ENCODE assay signal across 13 cellular contexts in the genomic region with DNA sequence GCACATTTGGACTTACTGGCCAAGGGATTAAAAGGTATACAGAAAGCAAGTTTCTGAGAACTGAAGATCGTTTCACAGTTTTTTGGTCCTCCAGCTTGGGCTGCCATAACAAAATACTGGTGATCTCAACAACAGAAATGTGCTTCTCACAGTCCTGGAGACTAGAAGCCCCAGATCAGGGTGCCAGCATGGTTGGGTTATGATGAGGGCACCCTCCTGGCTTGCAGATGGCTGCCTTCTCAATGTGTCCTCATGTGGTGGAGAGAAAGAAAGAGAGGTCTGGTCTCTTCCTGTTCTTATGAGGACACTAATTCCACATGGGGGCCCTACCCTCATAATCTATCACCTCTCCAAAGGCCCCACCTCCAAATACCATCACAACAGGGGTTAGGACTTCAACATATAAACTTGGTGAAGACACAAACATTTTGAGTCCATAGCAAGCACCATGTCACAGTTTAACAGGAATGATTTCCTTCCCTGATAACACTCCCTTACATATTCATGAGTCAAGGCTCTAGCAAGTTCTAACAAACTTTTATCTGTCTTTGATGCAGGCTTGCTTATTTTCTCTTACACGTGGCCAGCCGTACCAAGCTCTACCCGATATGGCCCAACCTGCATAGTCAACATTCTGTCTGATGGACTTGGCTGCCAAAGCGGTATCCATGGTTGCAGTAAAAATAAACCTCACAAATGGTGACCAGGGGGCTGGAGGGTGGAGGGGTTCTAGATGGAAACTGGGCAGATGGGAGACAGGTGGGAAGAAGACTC. TPM values are rescaled to one million over a fixed set of nuclear protein-coding genes. Genes with fewer than 3 reads are reported as not detected.
DNase-seq lines count a peak whose midpoint lies in the region; ATAC-seq, FAIRE-seq and TF ChIP-seq lines count a peak whose summit lies in the region.
"Had no signal": no experiment of that assay in that cellular context is flagged by ENCODE, and none has a peak within 500 bp of the region (broad histone marks: within the 10 kb centered on the region; RNA-seq: fewer than 3 reads in every experiment).

No MANE protein-coding gene starts in this region.

- H3K9ac ChIP-seq in GM12878 (ENCODE audit: control insufficient read depth, insufficient read depth, low read length) (no peak overlapping the region), mesendoderm (ENCODE audit: low read length) (no peak overlapping the region)

- no peak overlapping the region for H2AK5ac ChIP-seq in mesendoderm (ENCODE audit: low read length)

- no peak for FAIRE-seq in GM12878 (lab: Jason Lieb, UNC)
- FAIRE-seq: D721Med had no signal

- no peaks in the 10 kb centered on the region for H4K20me1 ChIP-seq in GM12878 (ENCODE audit: control insufficient read depth, insufficient read depth)

- H3K4me3 Mint-ChIP-seq in activated CD8-positive, alpha-beta memory T cell treated with anti-CD3 and anti-CD28 coated beads, Interleukin-2, amount 10 ng/mL, durations not matched to agents 7 days and 5 days = no peak overlapping the region
- H3K4me3 Mint-ChIP-seq: activated CD4-positive, alpha-beta memory T cell treated with anti-CD3 and anti-CD28 coated beads for 36 hours; HFFc6; natural killer cell had no signal

- H3K56ac ChIP-seq in mesendoderm (ENCODE audit: low read length) = no peak overlapping the region

- TF ChIP-seq POLR2A in GM12878 (IDR thresholded peaks at IDR 0.05; ENCODE audit: low read depth, low read length) (no peak), stomach (IDR thresholded peaks at IDR 0.05) (no peak)

- TF ChIP-seq CTCF in GM12878 (IDR thresholded peaks at IDR 0.05 in 2 of 3, conservative IDR thresholded peaks at IDR 0.05 in 1 of 3; ENCODE audit: control insufficient read depth in 2 of 3, extremely low read depth in 1 of 3, insufficient read depth in 1 of 3, low read depth in 3 of 3, low read length in 3 of 3) (no peak), stomach (IDR thresholded peaks at IDR 0.05) (no peak), A673 (conservative IDR thresholded peaks at IDR 0.05; ENCODE audit: low read depth, low read length) (no peak)

- H3K9me3 ChIP-seq in GM12878 (replicated peaks; ENCODE audit: control insufficient read depth, insufficient read depth, low read length) (no peaks in the 10 kb centered on the region; the same call in 2 of the 3 replicates), stomach (no peaks in the 10 kb centered on the region), A673 (ENCODE audit: low read depth, low read length, poor library complexity, severe bottlenecking) (no peaks in the 10 kb centered on the region)

- H3K79me2 ChIP-seq in GM12878 (ENCODE audit: control insufficient read depth, insufficient read depth, low read length) (no peaks in the 10 kb centered on the region), mesendoderm (ENCODE audit: control insufficient read depth, insufficient read depth, low read length) (no peaks in the 10 kb centered on the region)

- H3K23ac ChIP-seq in mesendoderm (ENCODE audit: low read length) = no peak overlapping the region

- WGBS in GM12878 (ENCODE audit: insufficient coverage, insufficient replicate concordance, low lambda C conversion rate, missing lambda C conversion rate) = 44% methylated on average over 5 of the region's 5 CpGs
- WGBS in mesendoderm (ENCODE audit: extremely low coverage, insufficient coverage, low lambda C conversion rate) = no CpG with 5 or more reads among the region's 5 CpGs
- WGBS in stomach, 5 donors = 27 to 38% (median 32%) methylated on average over 5 of the region's 5 CpGs

- no peak overlapping the region for H2BK15ac ChIP-seq in mesendoderm (replicated peaks; ENCODE audit: low read depth)

- POLR2A ChIA-PET in GM12878 (lab: Charles Lee) (interaction anchor here (1.0 kb wide), 1 partner anchor 33 kb away, joined by 3 read pairs; no protein-coding TSS in a partner anchor), A673 (lab: Charles Lee; ENCODE audit: low non-redundant PET) (no interaction called here)

- ATAC-seq in activated CD8-positive, alpha-beta memory T cell treated with anti-CD3 and anti-CD28 coated beads, Interleukin-2, amount 10 ng/mL, durations not matched to agents 7 days and 5 days = no peak
- peak; percentile 18; the same call in 2 of the 3 replicates for ATAC-seq in GM12878

- H2BK5ac ChIP-seq in mesendoderm (ENCODE audit: low read length) = no peak overlapping the region

- H3K27me3 ChIP-seq in GM12878 (replicated peaks in 1 of 2; ENCODE audit: control insufficient read depth in 2 of 2, insufficient read depth in 2 of 2, low read length in 1 of 2) (peaks cover 0 to 1% of the 10 kb centered on the region in 2 experiments; a peak in 2 of 4 replicates), mesendoderm (ENCODE audit: insufficient read depth, low read length, poor library complexity) (no peaks in the 10 kb centered on the region), stomach (no peaks in the 10 kb centered on the region), A673 (replicated peaks; ENCODE audit: insufficient read depth, low read depth, low read length, poor library complexity) (no peaks in the 10 kb centered on the region)

- no peak overlapping the region; the same call in 1 of the 2 replicates for H2AFZ ChIP-seq in GM12878 (ENCODE audit: control insufficient read depth, low read depth, low read length)

- H3K4me1 Mint-ChIP-seq in activated CD8-positive, alpha-beta memory T cell treated with anti-CD3 and anti-CD28 coated beads, Interleukin-2, amount 10 ng/mL, durations not matched to agents 7 days and 5 days = peaks cover 15% of the 10 kb centered on the region

- no peak overlapping the region for H3K4me3 ChIP-seq in GM12878
- H3K4me3 ChIP-seq in mesendoderm (ENCODE audit: low read length) = no peak overlapping the region
- H3K4me3 ChIP-seq in stomach = no peak overlapping the region
- H3K4me3 ChIP-seq in A673 (ENCODE audit: low read depth, low read length, poor library complexity, severe bottlenecking) = no peak overlapping the region

- H3K4ac ChIP-seq in mesendoderm (ENCODE audit: low read depth, low read length) = no peak overlapping the region

- SMC1A ChIA-PET in GM12878 (lab: Charles Lee; ENCODE audit: uncharacterized antibody, unreplicated experiment) = interaction anchor here (0.7 to 1.9 kb wide), 7 partner anchors 36 to 83 kb away, joined by 3 to 5 read pairs (median 4); a partner anchor contains a TSS

- intact Hi-C loops in GM12878 (cut with micrococcal nuclease; ENCODE audit: unreplicated experiment) (loop anchor here (1.0 to 10.0 kb wide), 4 partner anchors 55 to 168 kb away; a partner anchor contains a TSS), stomach (cut with DNase I; ENCODE audit: low total_unique reads) (loop anchor here (10.0 kb wide), 1 partner anchor 78 kb away; a partner anchor contains a TSS), A673 (cut with micrococcal nuclease; ENCODE audit: unreplicated experiment) (loop anchor here (1.0 to 5.0 kb wide), 3 partner anchors 70 to 200 kb away; a partner anchor contains a TSS)

- BruUV-seq in GM12878 (replicated peaks; lab: Mats Ljungman, UMichigan) = no TSS peak
- no TSS peak for BruUV-seq in A673 (replicated peaks; lab: Mats Ljungman, UMichigan)

- no peaks in the 10 kb centered on the region for H3K79me1 ChIP-seq in mesendoderm (ENCODE audit: low read length)

- RAD21 ChIA-PET in GM12878 (lab: Charles Lee; ENCODE audit: unreplicated experiment) = interaction anchor here (0.7 to 1.4 kb wide), 4 partner anchors 29 to 44 kb away, joined by 3 to 4 read pairs (median 3); no protein-coding TSS in a partner anchor

- H3K4me1 ChIP-seq in GM12878 (ENCODE audit: control insufficient read depth, insufficient read depth, low read length) (no peaks in the 10 kb centered on the region), mesendoderm (ENCODE audit: control insufficient read depth, low read depth, low read length) (no peaks in the 10 kb centered on the region), stomach (peaks cover 9 to 35% (median 22%) of the 10 kb centered on the region in 4 donors), A673 (ENCODE audit: insufficient read depth, low read length, poor library complexity, severe bottlenecking) (no peaks in the 10 kb centered on the region)

- H3K27me3 Mint-ChIP-seq in activated CD8-positive, alpha-beta memory T cell treated with anti-CD3 and anti-CD28 coated beads, Interleukin-2, amount 10 ng/mL, durations not matched to agents 7 days and 5 days = peaks cover 5% of the 10 kb centered on the region
- H3K27me3 Mint-ChIP-seq: activated CD4-positive, alpha-beta memory T cell treated with anti-CD3 and anti-CD28 coated beads for 36 hours had no signal

- H3K18ac ChIP-seq in mesendoderm (ENCODE audit: low read length) = no peak overlapping the region

- no peak overlapping the region for H2BK120ac ChIP-seq in mesendoderm (ENCODE audit: low read depth, low read length)

- no peaks in the 10 kb centered on the region for H3K36me3 Mint-ChIP-seq in activated CD8-positive, alpha-beta memory T cell treated with anti-CD3 and anti-CD28 coated beads, Interleukin-2, amount 10 ng/mL, durations not matched to agents 7 days and 5 days
- H3K36me3 Mint-ChIP-seq: activated CD4-positive, alpha-beta memory T cell treated with anti-CD3 and anti-CD28 coated beads for 36 hours; natural killer cell had no signal

- DNase-seq in activated CD8-positive, alpha-beta memory T cell treated with anti-CD3 and anti-CD28 coated beads, Interleukin-2, amount 10 ng/mL, durations not matched to agents 7 days and 5 days = no peak
- no peak for DNase-seq in activated CD8-positive, alpha-beta memory T cell treated with anti-CD3 and anti-CD28 coated beads, Interleukin-2, amount 50 U/mL, for 48 hours
- DNase-seq in GM12878 (ENCODE audit: low read depth, low spot score) (no peak), mesendoderm (peak; percentile 18), stomach (peak; percentile 74), A673 (ENCODE audit: low spot score) (no peak), middle frontal gyrus (ENCODE audit: extremely low spot score, low spot score) (no peak), NCI-H2029 treated with DMSO at 0.1 percent for 48 hours (lab: John Stamatoyannopoulos, UW) (no peak)

- no peak overlapping the region for H3K4me2 ChIP-seq in GM12878 (ENCODE audit: control insufficient read depth, insufficient read depth)
- H3K4me2 ChIP-seq in mesendoderm (ENCODE audit: low read length) = no peak overlapping the region

- H3K27ac ChIP-seq in GM12878 (ENCODE audit: control insufficient read depth, insufficient read depth) = no peak overlapping the region
- no peak overlapping the region for H3K27ac ChIP-seq in mesendoderm (ENCODE audit: low read depth, low read length)
- peak overlapping the region; percentile 67 to 92 (median 83) for H3K27ac ChIP-seq in stomach
- no peak overlapping the region for H3K27ac ChIP-seq in A673 (ENCODE audit: low read depth, low read length, poor library complexity, severe bottlenecking)

- no peak overlapping the region for H4K5ac ChIP-seq in mesendoderm (ENCODE audit: low read length)

- H3K36me3 ChIP-seq in GM12878 (ENCODE audit: control insufficient read depth in 2 of 2, insufficient read depth in 2 of 2, low read length in 1 of 2) (no peaks in the 10 kb centered on the region), mesendoderm (ENCODE audit: control insufficient read depth, insufficient read depth, low read length) (no peaks in the 10 kb centered on the region), stomach (no peaks in the 10 kb centered on the region), A673 (ENCODE audit: insufficient read depth, low read length, poor library complexity, severe bottlenecking) (no peaks in the 10 kb centered on the region)

- no peak for TF ChIP-seq RAD21 in GM12878 (IDR thresholded peaks at IDR 0.05; ENCODE audit: insufficient read depth, low read depth, low read length)

- no peaks in the 10 kb centered on the region for H3K9me3 Mint-ChIP-seq in activated CD8-positive, alpha-beta memory T cell treated with anti-CD3 and anti-CD28 coated beads, Interleukin-2, amount 10 ng/mL, durations not matched to agents 7 days and 5 days (ENCODE audit: low read depth)
- H3K9me3 Mint-ChIP-seq: activated CD4-positive, alpha-beta memory T cell treated with anti-CD3 and anti-CD28 coated beads for 36 hours; HFFc6; natural killer cell had no signal

- CTCF ChIA-PET in activated CD8-positive, alpha-beta memory T cell treated with anti-CD3 and anti-CD28 coated beads, Interleukin-2, amount 10 ng/mL, durations not matched to agents 7 days and 5 days (lab: Charles Lee) = interaction anchor here (0.7 to 4.1 kb wide), 14 partner anchors 20 to 169 kb away, joined by 3 to 22 read pairs (median 4); a partner anchor contains a TSS
- CTCF ChIA-PET in GM12878 (lab: Yijun Ruan, JAX) (interaction anchor here (0.6 to 2.4 kb wide), 14 partner anchors 9 to 276 kb away, joined by 3 to 25 read pairs (median 4); a partner anchor contains a TSS), A673 (lab: Charles Lee) (no interaction called here)

- TF ChIP-seq EP300 in GM12878 (IDR thresholded peaks at IDR 0.05; ENCODE audit: borderline replicate concordance in 1 of 2, control insufficient read depth in 1 of 2, low read depth in 2 of 2, low read length in 2 of 2) (no peak), stomach (IDR thresholded peaks at IDR 0.05) (no peak)

- in situ Hi-C loops in GM12878 (cut with MboI) = loop anchor here (5.0 kb wide), 1 partner anchor 70 kb away; no protein-coding TSS in a partner anchor

- no peak overlapping the region for H4K8ac ChIP-seq in mesendoderm (ENCODE audit: low read depth, low read length)

- peak overlapping the region; percentile 37 for H3K27ac Mint-ChIP-seq in activated CD8-positive, alpha-beta memory T cell treated with anti-CD3 and anti-CD28 coated beads, Interleukin-2, amount 10 ng/mL, durations not matched to agents 7 days and 5 days
- H3K27ac Mint-ChIP-seq: activated CD4-positive, alpha-beta memory T cell treated with anti-CD3 and anti-CD28 coated beads for 36 hours; HFFc6; natural killer cell had no signal

RNA-seq across cellular contexts. Expression of a gene that starts 20.3 kb away (rescaled TPM):
- total RNA-seq in activated CD8-positive, alpha-beta memory T cell treated with anti-CD3 and anti-CD28 coated beads, Interleukin-2, amount 10 ng/mL, durations not matched to agents 7 days and 5 days = 1 to 10 TPM in 1 of 2 experiments, under 1 TPM in 1; 0.54 to 1.4 TPM
- not detected in 2 replicates for total RNA-seq in GM12878 (2013; cell fraction: nucleolus; rRNA removed)
- not detected in 2 replicates for total RNA-seq in GM12878 (2014; rRNA removed)
- total RNA-seq in GM12878 (2014; rRNA removed; fragmentation: Illumina TruSeq; extraction: Trizol) = not detected in 2 replicates
- total RNA-seq in GM12878 (2021) = not detected in 2 replicates
- not detected for polyA plus RNA-seq in GM12878 (2011; ENCODE audit: low read depth)
- polyA plus RNA-seq in GM12878 (2011; rRNA removed) = not detected in 2 replicates
- 0.03 TPM in 1 of 2 replicates, not detected in the other for polyA plus RNA-seq in GM12878 (2011; cell fraction: cytosol; rRNA removed)
- polyA plus RNA-seq in GM12878 (2011; cell fraction: nucleus; rRNA removed) = not detected in 2 replicates
- not detected in 2 replicates for polyA plus RNA-seq in GM12878 (2012)
- not detected in 2 replicates for polyA plus RNA-seq in GM12878 (2014; fragmentation: Illumina TruSeq; extraction: Trizol)
- polyA plus RNA-seq in GM12878 (2014; fragmentation: Nextera tagmentation; extraction: Ambion mirVana) = not detected
- polyA plus RNA-seq in GM12878 (2014; rRNA removed) = not detected in 2 replicates
- polyA plus RNA-seq in GM12878 (2016; fragmentation: Nextera tagmentation; extraction: Ambion mirVana) = not detected
- not detected in 2 replicates for polyA minus RNA-seq in GM12878 (2011; rRNA and poly(A)+ RNA removed)
- polyA minus RNA-seq in GM12878 (2011; cell fraction: cytosol; rRNA and poly(A)+ RNA removed) = not detected in 2 replicates
- polyA minus RNA-seq in GM12878 (2011; cell fraction: nucleus; rRNA and poly(A)+ RNA removed) = not detected in 2 replicates
- polyA plus RNA-seq in mesendoderm (2013, experiment 1 of 2) = not detected
- polyA plus RNA-seq in mesendoderm (2013, experiment 2 of 2) = not detected
- total RNA-seq in stomach = under 1 TPM in 3 of 5 donors, not detected in 2; 0.37 to 0.87 (median 0.45) TPM
- polyA plus RNA-seq in stomach = under 1 TPM; 0.03 to 0.62 (median 0.61) TPM
- not detected in 2 replicates for total RNA-seq in A673 (2021)
- total RNA-seq: activated CD4-positive, alpha-beta memory T cell treated with anti-CD3 and anti-CD28 coated beads for 36 hours; HFFc6; kidney epithelial cell had no signal

RNA-seq across cellular contexts. Expression of a gene that starts 29.9 kb away (rescaled TPM):
- 100 to 1,000 TPM; 742 to 839 TPM for total RNA-seq in activated CD8-positive, alpha-beta memory T cell treated with anti-CD3 and anti-CD28 coated beads, Interleukin-2, amount 10 ng/mL, durations not matched to agents 7 days and 5 days
- 476 and 481 TPM in 2 replicates for total RNA-seq in GM12878 (2013; cell fraction: nucleolus; rRNA removed)
- total RNA-seq in GM12878 (2014; rRNA removed) (467 and 490 TPM in 2 replicates), GM12878 (2014; rRNA removed; fragmentation: Illumina TruSeq; extraction: Trizol) (515 and 534 TPM in 2 replicates), GM12878 (2021) (421 and 440 TPM in 2 replicates), stomach (100 to 1,000 TPM in 4 of 5 donors, 10 to 100 TPM in 1; 92.1 to 456 (median 234) TPM), A673 (2021) (241 and 291 TPM in 2 replicates)
- 353 TPM for polyA plus RNA-seq in GM12878 (2011; ENCODE audit: low read depth)
- polyA plus RNA-seq in GM12878 (2011; rRNA removed) (816 and 944 TPM in 2 replicates), GM12878 (2014; fragmentation: Illumina TruSeq; extraction: Trizol) (707 and 841 TPM in 2 replicates), GM12878 (2014; fragmentation: Nextera tagmentation; extraction: Ambion mirVana) (100 to 1,000 TPM; 711 to 735 TPM), GM12878 (2014; rRNA removed) (524 and 584 TPM in 2 replicates), GM12878 (2016; fragmentation: Nextera tagmentation; extraction: Ambion mirVana) (100 to 1,000 TPM; 963 to 980 TPM), stomach (100 to 1,000 TPM; 188 to 384 (median 278) TPM)
- 507 and 628 TPM in 2 replicates for polyA plus RNA-seq in GM12878 (2011; cell fraction: cytosol; rRNA removed)
- polyA plus RNA-seq in GM12878 (2011; cell fraction: nucleus; rRNA removed) = 360 and 459 TPM in 2 replicates
- polyA plus RNA-seq in GM12878 (2012) = 357 and 396 TPM in 2 replicates
- polyA minus RNA-seq in GM12878 (2011; rRNA and poly(A)+ RNA removed) = 378 and 382 TPM in 2 replicates
- 165 and 198 TPM in 2 replicates for polyA minus RNA-seq in GM12878 (2011; cell fraction: cytosol; rRNA and poly(A)+ RNA removed)
- 146 and 227 TPM in 2 replicates for polyA minus RNA-seq in GM12878 (2011; cell fraction: nucleus; rRNA and poly(A)+ RNA removed)
- polyA plus RNA-seq in mesendoderm (2013, experiment 1 of 2) = 300 TPM
- 300 TPM for polyA plus RNA-seq in mesendoderm (2013, experiment 2 of 2)

Comparison
In these comparisons a context has a peak if more than half of its experiments do, and no peak if none do; other contexts are left out.
1. DNase-seq: peak in mesendoderm (single experiment) and stomach (single experiment); none in activated CD8-positive, alpha-beta memory T cell treated with anti-CD3 and anti-CD28 coated beads, Interleukin-2, amount 10 ng/mL, durations not matched to agents 7 days and 5 days (single experiment), activated CD8-positive, alpha-beta memory T cell treated with anti-CD3 and anti-CD28 coated beads, Interleukin-2, amount 50 U/mL, for 48 hours (single experiment), GM12878 (single experiment), A673 (single experiment), middle frontal gyrus (single experiment) and NCI-H2029 treated with DMSO at 0.1 percent for 48 hours (single experiment).
2. H3K27ac ChIP-seq: peak in stomach (5 of 5); none in GM12878 (single experiment), mesendoderm (single experiment) and A673 (single experiment).